ENCODE assay signal across 14 cellular contexts in genomic region chr22:31044262-31044861, GRCh38. TPM values are rescaled to one million over a fixed set of nuclear protein-coding genes. Genes with fewer than 3 reads are reported as not detected.
DNase-seq lines count a peak whose midpoint lies in the region; ATAC-seq and TF ChIP-seq lines count a peak whose summit lies in the region.
"Had no signal": no experiment of that assay in that cellular context is flagged by ENCODE, and none has a peak within 500 bp of the region (broad histone marks: within the 10 kb centered on the region; RNA-seq: fewer than 3 reads in every experiment).

No MANE protein-coding gene starts in this region.

- H3K9me3 ChIP-seq in ascending aorta = no peaks in the 10 kb centered on the region
- H3K9me3 ChIP-seq in upper lobe of left lung = no peaks in the 10 kb centered on the region
- H3K9me3 ChIP-seq in PC-9 (ENCODE audit: insufficient read depth, low read depth) = no peaks in the 10 kb centered on the region

- ATAC-seq in upper lobe of left lung (ENCODE audit: low FRiP score in 2 of 2) (peak in 1 of 2 donors; percentile 55), GM21717 (IDR thresholded peaks at IDR 0.05; ENCODE audit: unreplicated experiment) (no peak)
- ATAC-seq: activated CD8-positive, alpha-beta T cell treated with anti-CD3 and anti-CD28 coated beads, Interleukin-2, amount 10 ng/mL, durations not matched to agents 7 days and 5 days; natural killer cell had no signal

- POLR2A ChIA-PET in PC-9 (lab: Charles Lee; ENCODE audit: unreplicated experiment) = no interaction called here

- H3K4me1 ChIP-seq in ascending aorta (peaks cover 12 to 28% of the 10 kb centered on the region in 2 donors), upper lobe of left lung (peaks cover 10 to 26% (median 14%) of the 10 kb centered on the region in 4 donors), PC-9 (replicated peaks; ENCODE audit: insufficient read depth) (no peaks in the 10 kb centered on the region)

- H3K4me2 ChIP-seq in PC-9 = no peak overlapping the region

- DNase-seq in ascending aorta (ENCODE audit: low spot score in 2 of 2) (peak; percentile 30 to 92), fibroblast of villous mesenchyme (ENCODE audit: low read depth) (peak; percentile 82), mucosa of gallbladder (ENCODE audit: low spot score) (peak; percentile 45), upper lobe of left lung (peak in 1 of 2 donors; percentile 37), SIG-M5 treated with dmso at 0.1 percent for 504 hours (lab: John Stamatoyannopoulos, UW; ENCODE audit: unreplicated experiment) (no peak), PC-9 (no peak)
- no peak for DNase-seq in activated CD8-positive, alpha-beta memory T cell treated with anti-CD3 and anti-CD28 coated beads for 24 hours
- DNase-seq: activated CD8-positive, alpha-beta T cell treated with anti-CD3 and anti-CD28 coated beads, Interleukin-2, amount 10 ng/mL, durations not matched to agents 7 days and 5 days; activated naive CD8-positive, alpha-beta T cell treated with anti-CD3 and anti-CD28 coated beads for 36 hours; natural killer cell; NCI-H2029; OCI-M1; stimulated activated CD4-positive, alpha-beta T cell treated with anti-CD3 and anti-CD28 coated beads, Interleukin-15, amount 100 ng/mL, for 24 hours had no signal

- no peak overlapping the region for H2AFZ ChIP-seq in PC-9

- WGBS in upper lobe of left lung, 2 donors = 56 to 59% methylated on average over 12 to 13 of the region's 13 CpGs

- BruUV-seq in PC-9 (replicated peaks; lab: Mats Ljungman, UMichigan) = no TSS peak

- no peaks in the 10 kb centered on the region for H4K20me1 ChIP-seq in PC-9 (ENCODE audit: insufficient read depth)

- H3K4me3 ChIP-seq in ascending aorta (peak overlapping the region in 1 of 2 donors; percentile 21), fibroblast of villous mesenchyme (ENCODE audit: low read depth, low read length) (no peak overlapping the region), upper lobe of left lung (no peak overlapping the region), PC-9 (no peak overlapping the region)

- TF ChIP-seq POLR2A in upper lobe of left lung (IDR thresholded peaks at IDR 0.05) = no peak

- no peaks in the 10 kb centered on the region for H3K36me3 ChIP-seq in ascending aorta
- H3K36me3 ChIP-seq in upper lobe of left lung = no peaks in the 10 kb centered on the region
- no peaks in the 10 kb centered on the region for H3K36me3 ChIP-seq in PC-9 (ENCODE audit: low read depth)

- no peaks in the 10 kb centered on the region for H3K79me2 ChIP-seq in PC-9 (ENCODE audit: low read depth)

- no peaks in the 10 kb centered on the region for H3F3A ChIP-seq in PC-9 (ENCODE audit: insufficient read depth, low read depth)

- TF ChIP-seq EP300 in upper lobe of left lung (IDR thresholded peaks at IDR 0.05) = no peak

- TF ChIP-seq CTCF in ascending aorta (IDR thresholded peaks at IDR 0.05) = no peak
- TF ChIP-seq CTCF in fibroblast of villous mesenchyme (IDR thresholded peaks at IDR 0.05; ENCODE audit: insufficient read depth, low read depth, low read length) = no peak
- no peak for TF ChIP-seq CTCF in upper lobe of left lung (IDR thresholded peaks at IDR 0.05)
- no peak for TF ChIP-seq CTCF in PC-9 (conservative IDR thresholded peaks at IDR 0.05)

- intact Hi-C loops in ascending aorta (cut with DNase I) = loop anchor here (1.0 kb wide), 1 partner anchor 37 kb away; the partner anchor contains the start of gene SMTN
- intact Hi-C loops in PC-9 (cut with micrococcal nuclease; ENCODE audit: unreplicated experiment) = no loop called here

- peak overlapping the region; percentile 79 to 80 for H3K27ac ChIP-seq in ascending aorta
- peak overlapping the region in 3 of 4 donors; percentile 30 to 64 (median 60) for H3K27ac ChIP-seq in upper lobe of left lung
- H3K27ac ChIP-seq in PC-9 = no peak overlapping the region

- H3K27me3 ChIP-seq in ascending aorta (no peaks in the 10 kb centered on the region), upper lobe of left lung (no peaks in the 10 kb centered on the region), PC-9 (ENCODE audit: insufficient read depth, low read depth) (0 out of 2 replicates have a peak, but pooled peaks cover 6% of the 10 kb centered on the region)

- CTCF ChIA-PET in PC-9 (lab: Charles Lee) = no interaction called here

- no peaks in the 10 kb centered on the region for H3K9me2 ChIP-seq in PC-9 (ENCODE audit: insufficient read depth)

RNA-seq across cellular contexts. Expression of gene SMTN, which starts 36.8 kb away (rescaled TPM):
- 671 TPM for total RNA-seq in ascending aorta
- total RNA-seq in fibroblast of villous mesenchyme = 75.7 and 94.1 TPM in 2 replicates
- 510 TPM for total RNA-seq in mucosa of gallbladder
- total RNA-seq in upper lobe of left lung = 100 to 1,000 TPM in 1 of 6 donors, 10 to 100 TPM in 5; 26.1 to 104 (median 47.3) TPM
- total RNA-seq in PC-9 (2021) = 68.8 and 76.3 TPM in 2 replicates

Comparison
In these comparisons a context has a peak if more than half of its experiments do, and no peak if none do; other contexts are left out.
1. DNase-seq: peak in ascending aorta (2 of 2), fibroblast of villous mesenchyme (single experiment) and mucosa of gallbladder (single experiment); none in activated CD8-positive, alpha-beta memory T cell treated with anti-CD3 and anti-CD28 coated beads for 24 hours (single experiment), SIG-M5 treated with dmso at 0.1 percent for 504 hours (single experiment) and PC-9 (0 of 2).